In the genomic region with DNA sequence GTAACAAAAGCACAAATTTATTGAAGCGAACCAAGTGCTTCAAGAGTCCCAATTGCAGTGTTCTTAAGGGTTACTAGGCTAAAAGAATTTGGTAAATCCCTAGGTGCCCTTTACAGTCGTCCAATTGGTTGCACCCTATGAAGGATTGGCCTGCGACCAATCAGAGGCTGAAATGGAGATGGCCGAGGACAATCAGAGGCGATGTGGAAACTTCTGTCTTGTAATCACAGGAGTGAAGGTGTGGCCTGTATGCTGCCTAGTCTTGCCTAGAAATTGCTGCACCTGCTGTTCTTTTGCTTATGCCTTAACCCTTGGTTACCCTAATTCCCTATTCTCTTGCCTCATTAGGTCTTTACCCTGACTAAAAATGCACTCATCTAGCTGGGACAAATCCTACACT, we compare ENCODE assay signal across 8 cellular contexts. TPM values are rescaled to one million over a fixed set of nuclear protein-coding genes. Genes with fewer than 3 reads are reported as not detected.
DNase-seq lines count a peak whose midpoint lies in the region; ATAC-seq, FAIRE-seq and TF ChIP-seq lines count a peak whose summit lies in the region.

No MANE protein-coding gene starts in this region.

- in situ Hi-C loops in K562 (cut with MboI) = no loop called here

- H3K9me3 Mint-ChIP-seq in Caco-2 (ENCODE audit: unreplicated experiment) = no peaks in the 10 kb centered on the region
- H3K9me3 Mint-ChIP-seq in natural killer cell = no peaks in the 10 kb centered on the region

- H3K79me2 ChIP-seq in K562 (ENCODE audit: control insufficient read depth, insufficient read depth, low read length) = peaks cover 48% of the 10 kb centered on the region

- H3K4me1 ChIP-seq in Caco-2 (peaks cover 9% of the 10 kb centered on the region), K562 (replicated peaks in 1 of 2; ENCODE audit: control insufficient read depth in 2 of 2, insufficient read depth in 2 of 2, low read length in 2 of 2) (peaks cover 15 to 17% of the 10 kb centered on the region in 2 experiments; a peak in 4 of 5 replicates)

- 66% methylated on average over 5 of the region's 5 CpGs for WGBS in K562 (ENCODE audit: insufficient coverage, low coverage, missing lambda C conversion rate)

- H3K27me3 Mint-ChIP-seq in Caco-2 (ENCODE audit: insufficient read depth, unreplicated experiment) (no peaks in the 10 kb centered on the region), natural killer cell (ENCODE audit: low read depth in 2 of 2) (no peaks in the 10 kb centered on the region)

- H3K36me3 ChIP-seq in Caco-2 (ENCODE audit: control insufficient read depth, insufficient read depth, low read length) (no peaks in the 10 kb centered on the region), K562 (ENCODE audit: control insufficient read depth, insufficient read depth, low read length) (no peaks in the 10 kb centered on the region)

- intact Hi-C loops in Caco-2 (cut with micrococcal nuclease; ENCODE audit: unreplicated experiment) (loop anchor here (1.0 to 10.0 kb wide), 4 partner anchors 90 to 388 kb away; a partner anchor contains a TSS), K562 (cut with micrococcal nuclease) (loop anchor here (5.0 to 10.0 kb wide), 2 partner anchors 155 to 288 kb away; a partner anchor contains a TSS), natural killer cell (cut with micrococcal nuclease) (loop anchor here (5.0 to 10.0 kb wide), 2 partner anchors 90 to 308 kb away; a partner anchor contains a TSS)

- CTCF ChIA-PET in Caco-2 (lab: Charles Lee) = interaction anchor here (1.5 kb wide), 1 partner anchor 18 kb away, joined by 26 read pairs; no protein-coding TSS in a partner anchor
- CTCF ChIA-PET in K562 (lab: Yijun Ruan, JAX; ENCODE audit: low intra/inter-chr PET ratio) = no interaction called here

- no peaks in the 10 kb centered on the region for H3K27me3 ChIP-seq in Caco-2 (replicated peaks; ENCODE audit: control insufficient read depth, insufficient read depth, low read length)
- H3K27me3 ChIP-seq in K562 (ENCODE audit: control insufficient read depth in 2 of 2, insufficient read depth in 2 of 2, low read length in 2 of 2) = no peaks in the 10 kb centered on the region

- peak overlapping the region; percentile 94; the same call in 1 of the 2 replicates for H2AFZ ChIP-seq in K562 (ENCODE audit: low read depth, low read length)

- peak overlapping the region; percentile 88 for H3K27ac Mint-ChIP-seq in Caco-2 (ENCODE audit: unreplicated experiment)
- peak overlapping the region; percentile 87 to 90 for H3K27ac Mint-ChIP-seq in natural killer cell

- POLR2A ChIA-PET in Caco-2 (lab: Charles Lee) (no interaction called here), K562 (lab: Yijun Ruan, JAX) (no interaction called here)

- peak; percentile 15 for FAIRE-seq in K562 (lab: Jason Lieb, UNC)

- H3K4me3 ChIP-seq in Caco-2 (ENCODE audit: low read depth, low read length) (no peak overlapping the region; the same call in 1 of the 2 replicates), K562 (peak overlapping the region; percentile 82)

- peak; percentile 39 for ATAC-seq in K562
- no peak for ATAC-seq in natural killer cell
- no peak for ATAC-seq in HG03280 (IDR thresholded peaks at IDR 0.05; ENCODE audit: unreplicated experiment)
- no peak for ATAC-seq in HG03571 (IDR thresholded peaks at IDR 0.05; ENCODE audit: unreplicated experiment)

- H3K36me3 Mint-ChIP-seq in Caco-2 (ENCODE audit: insufficient read depth, unreplicated experiment) (peaks cover 9% of the 10 kb centered on the region), natural killer cell (no peaks in the 10 kb centered on the region)

- TF ChIP-seq CTCF in Caco-2 (IDR thresholded peaks at IDR 0.05; ENCODE audit: insufficient read depth in 1 of 2, low read depth in 1 of 2, low read length in 1 of 2, severe bottlenecking in 1 of 2, unreplicated experiment in 1 of 2) = no peak
- no peak for TF ChIP-seq CTCF in K562 (IDR thresholded peaks at IDR 0.05 in 2 of 3, conservative IDR thresholded peaks at IDR 0.05 in 1 of 3; ENCODE audit: insufficient read depth in 2 of 3, low read depth in 1 of 3, low read length in 3 of 3)
- TF ChIP-seq CTCF in natural killer cell (IDR thresholded peaks at IDR 0.05) = no peak

- no peak for TF ChIP-seq RAD21 in K562 (CRISPR knock-in tag; conservative IDR thresholded peaks at IDR 0.05 in 1 of 2, IDR thresholded peaks at IDR 0.05 in 1 of 2)

- H3K9me3 ChIP-seq in Caco-2 = no peaks in the 10 kb centered on the region
- H3K9me3 ChIP-seq in K562 (replicated peaks; ENCODE audit: control insufficient read depth, insufficient read depth, low read depth, low read length) = no peaks in the 10 kb centered on the region

- peaks cover 15% of the 10 kb centered on the region for H3K4me1 Mint-ChIP-seq in Caco-2 (ENCODE audit: low read depth, unreplicated experiment)
- H3K4me1 Mint-ChIP-seq in natural killer cell = peaks cover 49 to 52% of the 10 kb centered on the region in 2 donors

- H3K27ac ChIP-seq in K562 (ENCODE audit: extremely low read depth, low read depth, low read length) = peak overlapping the region; percentile 85; the same call in 1 of the 3 replicates

- DNase-seq in Caco-2 (peak; percentile 74 to 76), M059J (ENCODE audit: low read depth) (peak; percentile 14), K562 (ENCODE audit: extremely low read depth in 1 of 4, low spot score in 3 of 4) (peak in 2 of 4 experiments; percentile 57 to 58), natural killer cell (no peak), SKM-1 (lab: John Stamatoyannopoulos, UW; ENCODE audit: unreplicated experiment) (no peak), activated gamma-delta T cell (lab: John Stamatoyannopoulos, UW) (no peak)

- peak overlapping the region in 1 of 2 experiments; percentile 79; a peak in 1 of 4 replicates for H3K9ac ChIP-seq in K562 (ENCODE audit: insufficient read depth in 1 of 2, low read depth in 2 of 2, low read length in 2 of 2)

- no TSS peak for BruUV-seq in Caco-2 (replicated peaks; lab: Mats Ljungman, UMichigan)
- no TSS peak for BruUV-seq in K562 (replicated peaks; lab: Mats Ljungman, UMichigan)

- no peak for TF ChIP-seq EP300 in K562 (IDR thresholded peaks at IDR 0.05; ENCODE audit: low read length)

- no peak for TF ChIP-seq POLR2A in K562 (conservative IDR thresholded peaks at IDR 0.05)

- H3K4me2 ChIP-seq in K562 (ENCODE audit: insufficient read depth, low read length) = peak overlapping the region; percentile 85

- no peaks in the 10 kb centered on the region for H4K20me1 ChIP-seq in K562 (replicated peaks; ENCODE audit: control insufficient read depth, insufficient read depth, low read length)

- peak overlapping the region; percentile 91 for H3K4me3 Mint-ChIP-seq in Caco-2 (ENCODE audit: unreplicated experiment)
- peak overlapping the region; percentile 95 for H3K4me3 Mint-ChIP-seq in natural killer cell

- no peaks in the 10 kb centered on the region for H3K9me1 ChIP-seq in K562 (ENCODE audit: control insufficient read depth, insufficient read depth, low read length)

TF ChIP-seq in K562, 482 proteins besides CTCF, POLR2A, EP300 and RAD21 (continues in another document):
- TF ChIP-seq, protein P1, sequence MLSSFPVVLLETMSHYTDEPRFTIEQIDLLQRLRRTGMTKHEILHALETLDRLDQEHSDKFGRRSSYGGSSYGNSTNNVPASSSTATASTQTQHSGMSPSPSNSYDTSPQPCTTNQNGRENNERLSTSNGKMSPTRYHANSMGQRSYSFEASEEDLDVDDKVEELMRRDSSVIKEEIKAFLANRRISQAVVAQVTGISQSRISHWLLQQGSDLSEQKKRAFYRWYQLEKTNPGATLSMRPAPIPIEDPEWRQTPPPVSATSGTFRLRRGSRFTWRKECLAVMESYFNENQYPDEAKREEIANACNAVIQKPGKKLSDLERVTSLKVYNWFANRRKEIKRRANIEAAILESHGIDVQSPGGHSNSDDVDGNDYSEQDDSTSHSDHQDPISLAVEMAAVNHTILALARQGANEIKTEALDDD (IDR thresholded peaks at IDR 0.05) = no peak; the same call in 1 of the 2 replicates

RNA-seq across cellular contexts. Expression of a gene that starts 1.1 kb away (rescaled TPM):
- total RNA-seq in Caco-2 (2022) = 16.3 and 19.6 TPM in 2 replicates
- 41.1 and 42.3 TPM in 2 replicates for total RNA-seq in M059J (2014; rRNA removed; shearing (Covaris generic))
- total RNA-seq in K562 (2011; cell fraction: chromatin; rRNA removed; ENCODE audit: low replicate concordance) = 2.4 and 39.4 TPM in 2 replicates
- total RNA-seq in K562 (2011; cell fraction: nucleolus; rRNA removed) = 1.7 and 2.2 TPM in 2 replicates
- 3.5 and 7.2 TPM in 2 replicates for total RNA-seq in K562 (2011; cell fraction: nucleoplasm; rRNA removed)
- 11.3 and 14.2 TPM in 2 replicates for total RNA-seq in K562 (2014; rRNA removed)
- total RNA-seq in K562 (2014; rRNA removed; fragmentation: Illumina TruSeq; extraction: Trizol) = 21.8 and 24.9 TPM in 2 replicates
- 19.3 and 20.9 TPM in 2 replicates for total RNA-seq in K562 (2015; rRNA removed; fragmentation: Illumina TruSeq; extraction: Trizol)
- total RNA-seq in K562 (2021) = 18.1 and 18.5 TPM in 2 replicates
- 12.0 and 14.4 TPM in 2 replicates for polyA plus RNA-seq in K562 (2011; rRNA removed)
- 3.3 and 6.8 TPM in 2 replicates for polyA plus RNA-seq in K562 (2011; cell fraction: cytosol; rRNA removed)
- polyA plus RNA-seq in K562 (2011; cell fraction: nucleus; rRNA removed) = 2.4 and 3.8 TPM in 2 replicates
- polyA plus RNA-seq in K562 (2012) = 14.8 and 21.4 TPM in 2 replicates
- 21.1 and 25.8 TPM in 2 replicates for polyA plus RNA-seq in K562 (2014; fragmentation: Illumina TruSeq; extraction: Trizol)
- 10 to 100 TPM; 19.6 to 21.2 TPM for polyA plus RNA-seq in K562 (2014; fragmentation: Nextera tagmentation; extraction: Ambion mirVana)
- polyA plus RNA-seq in K562 (2014; rRNA removed) = 15.8 and 16.7 TPM in 2 replicates
- polyA minus RNA-seq in K562 (2011; rRNA and poly(A)+ RNA removed) = 8.5 and 11.5 TPM in 2 replicates
- polyA minus RNA-seq in K562 (2011; cell fraction: cytosol; rRNA and poly(A)+ RNA removed) = 6.8 and 8.3 TPM in 2 replicates
- 2.4 and 4.7 TPM in 2 replicates for polyA minus RNA-seq in K562 (2011; cell fraction: nucleus; rRNA and poly(A)+ RNA removed)
- total RNA-seq in natural killer cell = 10 to 100 TPM; 28.3 to 32.7 (median 29.5) TPM

Comparison
In these comparisons a context has a peak if more than half of its experiments do, and no peak if none do; other contexts are left out.
1. DNase-seq: peak in Caco-2 (2 of 2) and M059J (single experiment); none in natural killer cell (single experiment), SKM-1 (single experiment) and activated gamma-delta T cell (single experiment).